Comparison of ENCODE assay signal across 7 cellular contexts in the genomic region with DNA sequence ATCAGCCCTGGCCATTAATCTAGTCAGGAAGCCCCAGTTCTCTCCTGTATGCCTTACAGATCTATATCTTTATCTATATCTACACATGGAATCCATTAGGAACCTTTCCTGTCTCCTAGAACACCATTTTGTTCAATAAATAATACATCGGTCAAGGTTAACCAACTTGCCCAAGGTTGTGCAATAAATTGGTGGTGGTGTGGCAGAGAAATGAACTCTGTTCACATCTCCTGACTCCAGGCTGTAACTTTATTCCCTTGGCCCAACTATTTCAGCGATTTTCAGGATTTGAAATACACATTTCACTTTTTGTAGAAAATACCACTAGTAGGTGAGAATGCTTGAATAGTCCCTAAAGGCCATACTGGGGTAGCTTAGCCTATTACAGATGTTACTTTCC.
"Had no signal": no experiment of that assay in that cellular context is flagged by ENCODE, and none has a peak within 500 bp of the region (broad histone marks: within the 10 kb centered on the region; RNA-seq: fewer than 3 reads in every experiment).

No MANE protein-coding gene starts in this region.

- H3K36me3 Mint-ChIP-seq: IgD-negative memory B cell had no signal

- FAIRE-seq: HTR-8/SVneo, K562 had no signal

- ATAC-seq: K562 had no signal

- H3K4me1 Mint-ChIP-seq: IgD-negative memory B cell had no signal

- H3K4me3 ChIP-seq: K562 had no signal

- H3K4me2 ChIP-seq: KMS-11 had no signal

- H3K27ac ChIP-seq: HL-60, KMS-11 had no signal

- H3K27me3 Mint-ChIP-seq: IgD-negative memory B cell had no signal

- H3K27ac Mint-ChIP-seq: IgD-negative memory B cell had no signal

- DNase-seq: KBM-7, KG1 had no signal

- H3K4me3 Mint-ChIP-seq: IgD-negative memory B cell had no signal

- H3K9me3 Mint-ChIP-seq: IgD-negative memory B cell had no signal

- H3K9ac ChIP-seq: KMS-11 had no signal
